ENCODE assay signal across 9 cellular contexts in the genomic region with DNA sequence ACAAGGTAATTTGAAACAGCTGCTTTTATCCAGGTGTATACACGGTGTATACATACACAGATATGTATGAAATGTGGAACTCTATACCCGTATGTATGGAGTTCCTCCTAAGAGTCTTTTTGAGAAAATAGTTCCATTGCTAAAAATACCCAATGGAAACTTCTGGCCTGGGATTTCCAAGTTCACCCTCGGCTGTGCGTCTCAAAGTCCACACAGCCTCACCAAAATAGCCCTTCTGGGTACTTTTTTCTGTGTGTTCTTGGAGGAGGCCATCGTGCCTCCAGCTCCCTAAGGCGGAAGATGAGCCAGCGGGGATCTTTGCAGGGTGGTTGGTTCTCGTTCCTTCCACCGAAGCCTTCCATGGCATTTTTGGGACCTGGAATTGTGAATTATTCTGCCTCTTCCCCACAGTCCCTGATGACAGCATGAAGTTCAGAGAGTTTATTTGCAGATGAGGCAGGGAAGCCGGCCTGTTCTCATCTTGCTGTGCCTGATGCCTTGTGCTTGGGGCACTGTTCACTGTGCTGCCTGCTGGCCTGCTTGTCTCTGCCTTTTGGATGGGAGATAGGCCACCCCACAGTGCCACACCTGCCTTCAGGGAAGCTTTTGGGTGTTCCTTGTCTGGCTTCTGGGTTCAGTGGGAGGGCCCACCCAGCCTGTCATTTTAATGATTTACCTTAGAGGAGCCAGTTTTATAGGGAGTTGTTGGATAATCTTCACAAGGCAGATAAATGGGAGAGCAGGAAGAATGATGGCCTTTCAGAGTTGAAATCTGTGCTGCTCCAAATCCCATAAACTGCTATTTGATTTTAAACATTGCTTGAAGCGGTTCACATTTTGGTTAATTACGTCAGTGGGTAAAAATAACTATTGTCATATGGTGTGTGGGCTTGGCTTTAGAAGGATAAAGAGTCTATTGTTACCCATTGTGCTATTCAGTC.
A peak's percentile ranks its signal among the peaks of the same experiment; 100 is the strongest.
DNase-seq lines count a peak whose midpoint lies in the region; ATAC-seq and TF ChIP-seq lines count a peak whose summit lies in the region.
"Had no signal": no experiment of that assay in that cellular context is flagged by ENCODE, and none has a peak within 500 bp of the region (broad histone marks: within the 10 kb centered on the region; RNA-seq: fewer than 3 reads in every experiment).

No MANE protein-coding gene starts in this region.

- H3K27me3 Mint-ChIP-seq in CD4-positive, alpha-beta T cell, result no peaks in the 10 kb centered on the region
- H3K27me3 Mint-ChIP-seq in neural progenitor cell (ENCODE audit: insufficient read depth, low read depth), result peaks cover 2% of the 10 kb centered on the region

- peak overlapping the region; percentile 28 for H3K4me2 ChIP-seq in neural progenitor cell

- WGBS in ectodermal cell, 2 experiments, result 72 to 80% methylated on average over 12 of the region's 12 CpGs

- H3F3A ChIP-seq in neural progenitor cell (ENCODE audit: low read depth), result peaks cover 21% of the 10 kb centered on the region

- H3K79me2 ChIP-seq in neural progenitor cell (ENCODE audit: low read depth), result no peaks in the 10 kb centered on the region

- H4K20me1 ChIP-seq in neural progenitor cell (ENCODE audit: low read depth), result peaks cover 80% of the 10 kb centered on the region

- no peak overlapping the region for H3K9ac ChIP-seq in neural progenitor cell

- H3K4me1 Mint-ChIP-seq in CD4-positive, alpha-beta T cell (ENCODE audit: low read depth), result peaks cover 71% of the 10 kb centered on the region
- H3K4me1 Mint-ChIP-seq in neural progenitor cell, result peaks cover 53% of the 10 kb centered on the region

- H3K36me3 Mint-ChIP-seq in CD4-positive, alpha-beta T cell (ENCODE audit: low read depth), result no peaks in the 10 kb centered on the region
- H3K36me3 Mint-ChIP-seq in neural progenitor cell, result no peaks in the 10 kb centered on the region

- H3K9me3 ChIP-seq in CD4-positive, alpha-beta T cell (ENCODE audit: control insufficient read depth, low read length), result no peaks in the 10 kb centered on the region
- no peaks in the 10 kb centered on the region for H3K9me3 ChIP-seq in ectodermal cell (ENCODE audit: control insufficient read depth, low read length)
- H3K9me3 ChIP-seq in neural progenitor cell (ENCODE audit: low read depth), result no peaks in the 10 kb centered on the region

- H3K27me3 ChIP-seq in CD4-positive, alpha-beta T cell (ENCODE audit: control insufficient read depth, insufficient read depth, low read length), result no peaks in the 10 kb centered on the region
- H3K27me3 ChIP-seq in ectodermal cell (ENCODE audit: control insufficient read depth, insufficient read depth, low read length, poor library complexity, severe bottlenecking) (no peaks in the 10 kb centered on the region), neural progenitor cell (no peaks in the 10 kb centered on the region)

- H3K9me3 Mint-ChIP-seq in CD4-positive, alpha-beta T cell, result no peaks in the 10 kb centered on the region
- no peaks in the 10 kb centered on the region for H3K9me3 Mint-ChIP-seq in neural progenitor cell

- ATAC-seq in CD4-positive, alpha-beta T cell (ENCODE audit: poor library complexity), result no peak
- no peak for ATAC-seq in GM21723 (IDR thresholded peaks at IDR 0.05; ENCODE audit: unreplicated experiment)
- no peak for ATAC-seq in GM18907 (IDR thresholded peaks at IDR 0.05; ENCODE audit: unreplicated experiment)
- no peak for ATAC-seq in GM19324 (IDR thresholded peaks at IDR 0.05; ENCODE audit: low FRiP score, unreplicated experiment)

- H3K4me1 ChIP-seq in ectodermal cell (ENCODE audit: control insufficient read depth, insufficient read depth, low read length), result peaks cover 4% of the 10 kb centered on the region
- H3K4me1 ChIP-seq in neural progenitor cell, result peaks cover 22% of the 10 kb centered on the region

- CTCF ChIA-PET in CD4-positive, alpha-beta T cell (lab: Charles Lee), result interaction anchor here (0.9 to 1.8 kb wide), 4 partner anchors 48 to 170 kb away, joined by 4 to 8 read pairs (median 5); no protein-coding TSS in a partner anchor

- H3K27ac Mint-ChIP-seq in CD4-positive, alpha-beta T cell, result peak overlapping the region; percentile 59
- H3K27ac Mint-ChIP-seq in neural progenitor cell, result peak overlapping the region; percentile 55

- H3K36me3 ChIP-seq in ectodermal cell (ENCODE audit: control insufficient read depth, insufficient read depth, low read length) (no peaks in the 10 kb centered on the region), neural progenitor cell (no peaks in the 10 kb centered on the region)

- intact Hi-C loops in CD4-positive, alpha-beta T cell (cut with DNase I, micrococcal nuclease), result loop anchor here in 1 of 2 experiments (5.0 kb wide), 1 partner anchor 47 kb away; no protein-coding TSS in a partner anchor

- TF ChIP-seq CTCF in CD4-positive, alpha-beta T cell (IDR thresholded peaks at IDR 0.05), result no peak
- TF ChIP-seq CTCF in neural progenitor cell (IDR thresholded peaks at IDR 0.05), result no peak

- POLR2A ChIA-PET in CD4-positive, alpha-beta T cell (lab: Charles Lee), result interaction anchor here (2.3 kb wide), 1 partner anchor 48 kb away, joined by 5 read pairs; no protein-coding TSS in a partner anchor

- H3K27ac ChIP-seq in CD4-positive, alpha-beta T cell (ENCODE audit: low read depth, low read length), result no peak overlapping the region
- H3K27ac ChIP-seq in ectodermal cell (ENCODE audit: insufficient read depth, low read depth, low read length, poor library complexity, severe bottlenecking) (peak overlapping the region; percentile 33), neural progenitor cell (no peak overlapping the region)

- no peak for DNase-seq in CD4-positive, alpha-beta T cell
- DNase-seq in NCI-H1048 (lab: John Stamatoyannopoulos, UW) (peak; percentile 66), neural progenitor cell (ENCODE audit: low spot score) (no peak)
- DNase-seq in activated naive CD4-positive, alpha-beta T cell treated with Interleukin-2 at 50 U/mL for 16 hours, result no peak
- DNase-seq: NCI-H2029 treated with DMSO at 0.1 percent for 48 hours had no signal

- H3K4me3 Mint-ChIP-seq in CD4-positive, alpha-beta T cell, result no peak overlapping the region
- H3K4me3 Mint-ChIP-seq in neural progenitor cell, result no peak overlapping the region

- no peak overlapping the region for H2AFZ ChIP-seq in neural progenitor cell (replicated peaks)

- H3K4me3 ChIP-seq in ectodermal cell (ENCODE audit: insufficient read depth, low read depth, low read length) (no peak overlapping the region), neural progenitor cell (no peak overlapping the region)
